8 cellular contexts compared by ENCODE assay signal in the genomic region with DNA sequence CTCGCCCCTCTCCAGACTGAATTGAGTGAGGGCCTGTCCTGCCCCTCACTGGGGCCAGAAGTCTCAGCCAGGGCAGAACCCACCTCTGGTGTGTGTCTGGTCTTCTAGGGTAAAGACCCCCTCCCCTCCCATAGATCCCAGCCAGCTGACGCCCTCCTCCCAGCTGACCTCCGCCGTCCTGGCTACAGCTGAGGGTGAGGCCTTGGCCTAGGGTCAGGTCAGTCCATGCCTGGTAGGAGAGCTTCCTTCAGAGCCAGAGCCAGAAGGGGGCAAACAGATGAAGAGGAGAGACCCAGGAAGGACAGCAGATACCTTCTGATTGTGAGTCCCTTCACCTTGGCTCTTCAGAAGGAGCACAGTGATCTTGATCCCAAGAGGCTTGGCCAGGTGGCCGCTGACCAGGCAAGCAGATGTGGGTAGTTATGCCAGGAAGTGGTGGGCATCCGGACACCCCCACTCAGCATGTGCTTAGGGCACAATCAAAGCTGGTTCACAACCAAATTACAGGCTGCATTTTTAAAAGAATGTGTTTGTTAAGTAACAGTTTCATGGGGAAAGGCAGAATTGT. TPM values are rescaled to one million over a fixed set of nuclear protein-coding genes. Genes with fewer than 3 reads are reported as not detected.
DNase-seq lines count a peak whose midpoint lies in the region; ATAC-seq, FAIRE-seq and TF ChIP-seq lines count a peak whose summit lies in the region.

No MANE protein-coding gene starts in this region.

- CTCF ChIA-PET in PC-3 (lab: Charles Lee), result interaction anchor here (0.8 kb wide), 1 partner anchor 149 kb away, joined by 5 read pairs; no protein-coding TSS in a partner anchor
- CTCF ChIA-PET in H1 (lab: Charles Lee; ENCODE audit: partially characterized antibody), result interaction anchor here (0.6 to 4.5 kb wide), 14 partner anchors 11 to 207 kb away, joined by 3 to 39 read pairs (median 4); a partner anchor contains a TSS

- FAIRE-seq in H1 (lab: Jason Lieb, UNC) (no peak), small intestine (lab: Jason Lieb, UNC) (no peak)

- H3K36me3 ChIP-seq in PC-3 (ENCODE audit: low read depth, low read length), result peaks cover 16% of the 10 kb centered on the region; the same call in 1 of the 2 replicates
- H3K36me3 ChIP-seq in H1 (ENCODE audit: control insufficient read depth in 2 of 4, insufficient read depth in 4 of 4, low read length in 3 of 4), result peaks cover 5 to 38% (median 12%) of the 10 kb centered on the region in 4 experiments; a peak in 6 of 8 replicates
- peaks cover 4 to 8% of the 10 kb centered on the region in 2 donors for H3K36me3 ChIP-seq in small intestine (ENCODE audit: control insufficient read depth in 2 of 2, insufficient read depth in 2 of 2, low read length in 2 of 2)

- no peak overlapping the region for H3K4me3 ChIP-seq in PC-3 (ENCODE audit: low read length)
- no peak overlapping the region for H3K4me3 ChIP-seq in H1 (ENCODE audit: extremely low read depth in 1 of 4, insufficient read depth in 2 of 4, low read depth in 3 of 4, low read length in 4 of 4)
- no peak overlapping the region for H3K4me3 ChIP-seq in small intestine (ENCODE audit: low read depth in 1 of 2, low read length in 2 of 2)

- H3K9ac ChIP-seq in PC-3 (ENCODE audit: low read length) (peak overlapping the region; percentile 64), H1 (replicated peaks in 1 of 4; ENCODE audit: extremely low read depth in 1 of 4, low read depth in 3 of 4, low read length in 3 of 4) (no peak overlapping the region)

- H2BK15ac ChIP-seq in H1 (ENCODE audit: low read length), result no peak overlapping the region

- H3K14ac ChIP-seq in H1 (ENCODE audit: insufficient read length), result no peak overlapping the region

- no peak for TF ChIP-seq RAD21 in H1 (IDR thresholded peaks at IDR 0.05 in 1 of 2, conservative IDR thresholded peaks at IDR 0.05 in 1 of 2; ENCODE audit: low read depth in 2 of 2, low read length in 2 of 2)

- H2AFZ ChIP-seq in PC-3 (ENCODE audit: low read length) (no peak overlapping the region), H1 (ENCODE audit: low read length) (no peak overlapping the region)

- WGBS in H1 (ENCODE audit: extremely low coverage in 1 of 2, insufficient coverage in 1 of 2, insufficient read length in 1 of 2, insufficient replicate concordance in 2 of 2, low coverage in 1 of 2, low lambda C conversion rate in 2 of 2, missing lambda C conversion rate in 1 of 2), 2 experiments, result 91% methylated on average over 6 of the region's 6 CpGs; no CpG with 5 or more reads in 1 of the 2 experiments
- 68 to 85% (median 74%) methylated on average over 6 of the region's 6 CpGs for WGBS in small intestine, 3 donors

- in situ Hi-C loops in G401 (cut with HindIII; ENCODE audit: low sequenced_read_pairs), result no loop called here

- no peak overlapping the region for H2BK120ac ChIP-seq in H1 (replicated peaks; ENCODE audit: low read depth, low read length)

- H3K4me1 ChIP-seq in PC-3 (ENCODE audit: insufficient read depth, low read length), result peaks cover 54% of the 10 kb centered on the region
- peaks cover 3 to 15% (median 5%) of the 10 kb centered on the region in 4 experiments; a peak in 6 of 7 replicates for H3K4me1 ChIP-seq in H1 (replicated peaks in 1 of 4; ENCODE audit: control insufficient read depth in 3 of 4, insufficient read depth in 4 of 4, low read length in 3 of 4)
- H3K4me1 ChIP-seq in small intestine (ENCODE audit: control insufficient read depth in 2 of 2, insufficient read depth in 1 of 2, low read depth in 1 of 2, low read length in 1 of 2), result peaks cover 8 to 13% of the 10 kb centered on the region in 2 donors

- no peaks in the 10 kb centered on the region for H4K20me1 ChIP-seq in PC-3 (ENCODE audit: low read length)
- H4K20me1 ChIP-seq in H1 (replicated peaks in 1 of 2; ENCODE audit: control insufficient read depth in 1 of 2, insufficient read depth in 2 of 2, low read length in 2 of 2), result peaks cover 0 to 11% of the 10 kb centered on the region in 2 experiments

- peaks cover 8% of the 10 kb centered on the region; the same call in 1 of the 2 replicates for H3K79me1 ChIP-seq in H1 (ENCODE audit: low read depth, low read length)

- peak; percentile 15 for ATAC-seq in GM18870 (IDR thresholded peaks at IDR 0.05; ENCODE audit: unreplicated experiment)
- ATAC-seq in PC-3, result no peak

- H3F3A ChIP-seq in PC-3 (ENCODE audit: low read length, unreplicated experiment), result no peaks in the 10 kb centered on the region

- H3K4me2 ChIP-seq in PC-3 (ENCODE audit: low read length), result peak overlapping the region; percentile 28
- no peak overlapping the region for H3K4me2 ChIP-seq in H1 (ENCODE audit: insufficient read depth in 1 of 2, low read depth in 2 of 2, low read length in 2 of 2)

- intact Hi-C loops in PC-3 (cut with micrococcal nuclease), result no loop called here

- H3K56ac ChIP-seq in H1 (replicated peaks; ENCODE audit: insufficient read length, low read depth, low read length), result no peak overlapping the region

- H2BK20ac ChIP-seq in H1 (ENCODE audit: low read length), result no peak overlapping the region

- TF ChIP-seq CTCF in PC-3 (conservative IDR thresholded peaks at IDR 0.05; ENCODE audit: low read depth, low read length), result no peak
- TF ChIP-seq CTCF in H1 (IDR thresholded peaks at IDR 0.05; ENCODE audit: control extremely low read depth in 1 of 3, insufficient read depth in 1 of 3, low read depth in 1 of 3, low read length in 3 of 3), result no peak

- H4K5ac ChIP-seq in H1 (ENCODE audit: insufficient read length, low read depth, low read length), result no peak overlapping the region

- H4K91ac ChIP-seq in H1 (replicated peaks; ENCODE audit: insufficient read length, low read length), result no peak overlapping the region

- H3K9me2 ChIP-seq in PC-3 (replicated peaks; ENCODE audit: low read length), result no peaks in the 10 kb centered on the region

- H3K4ac ChIP-seq in H1 (replicated peaks; ENCODE audit: insufficient read length, low read depth, low read length), result no peak overlapping the region

- H2BK5ac ChIP-seq in H1 (ENCODE audit: low read depth, low read length), result peak overlapping the region; percentile 63; the same call in 1 of the 2 replicates

- no peak overlapping the region; the same call in 1 of the 2 replicates for H3K18ac ChIP-seq in H1 (ENCODE audit: extremely low read depth, low read length)

- no peak for TF ChIP-seq POLR2A in H1 (IDR thresholded peaks at IDR 0.05; ENCODE audit: control extremely low read depth in 1 of 2, low read depth in 2 of 2, low read length in 2 of 2)

- H3K27me3 ChIP-seq in PC-3 (ENCODE audit: low read length) (no peaks in the 10 kb centered on the region), H1 (replicated peaks in 1 of 4; ENCODE audit: control insufficient read depth in 3 of 4, extremely low read depth in 1 of 4, insufficient read depth in 3 of 4, low read length in 3 of 4) (no peaks in the 10 kb centered on the region), small intestine (ENCODE audit: control insufficient read depth in 2 of 2, insufficient read depth in 2 of 2, low read length in 2 of 2) (no peaks in the 10 kb centered on the region)

- H3K27ac ChIP-seq in PC-3 (ENCODE audit: low read length), result peak overlapping the region; percentile 85
- no peak overlapping the region for H3K27ac ChIP-seq in H1 (ENCODE audit: low read depth, low read length)
- peak overlapping the region; percentile 37 to 57 for H3K27ac ChIP-seq in small intestine (ENCODE audit: low read depth in 1 of 2, low read length in 1 of 2)

- peak overlapping the region; percentile 5; the same call in 1 of the 2 replicates for H2AK5ac ChIP-seq in H1 (ENCODE audit: low read depth, low read length)

- BruUV-seq in PC-3 (replicated peaks; lab: Mats Ljungman, UMichigan), result TSS peak; percentile 37

- DNase-seq in PC-3, result no peak
- DNase-seq in H1 (ENCODE audit: low read depth in 1 of 2, low spot score in 2 of 2), result no peak
- DNase-seq in small intestine, result no peak
- DNase-seq in G401 (ENCODE audit: low spot score), result no peak
- no peak for DNase-seq in NCI-H1930 (lab: John Stamatoyannopoulos, UW)
- no peak for DNase-seq in OCI-M2 (lab: John Stamatoyannopoulos, UW; ENCODE audit: unreplicated experiment)
- no peak for DNase-seq in NCI-H748 treated with DMSO at 0.1 percent for 48 hours (lab: John Stamatoyannopoulos, UW)

- POLR2A ChIA-PET in PC-3 (lab: Charles Lee; ENCODE audit: unreplicated experiment) (no interaction called here), H1 (lab: Charles Lee; ENCODE audit: partially characterized antibody) (interaction anchor here (1.1 to 1.6 kb wide), 4 partner anchors 22 to 145 kb away, joined by 3 to 6 read pairs (median 3); a partner anchor contains a TSS)

- H4K8ac ChIP-seq in H1 (ENCODE audit: extremely low read depth, insufficient read depth, low read length), result no peak overlapping the region

- H3K23ac ChIP-seq in H1 (ENCODE audit: insufficient read length), result no peak overlapping the region

- H3K79me2 ChIP-seq in PC-3 (ENCODE audit: low read length) (peaks cover 22% of the 10 kb centered on the region), H1 (ENCODE audit: control insufficient read depth in 1 of 2, insufficient read depth in 2 of 2, low read length in 2 of 2) (peaks cover 0 to 12% of the 10 kb centered on the region in 2 experiments; a peak in 2 of 4 replicates)

- peaks cover 8% of the 10 kb centered on the region; the same call in 1 of the 2 replicates for H3K23me2 ChIP-seq in H1 (ENCODE audit: low read depth, low read length)

- TF ChIP-seq EP300 in H1 (IDR thresholded peaks at IDR 0.05; ENCODE audit: borderline replicate concordance in 1 of 2, low read depth in 2 of 2, low read length in 2 of 2), result no peak

- H3K9me3 ChIP-seq in PC-3 (ENCODE audit: low read length), result no peaks in the 10 kb centered on the region
- no peaks in the 10 kb centered on the region for H3K9me3 ChIP-seq in H1 (ENCODE audit: insufficient read depth in 2 of 2, low read depth in 1 of 2, low read length in 1 of 2)
- no peaks in the 10 kb centered on the region for H3K9me3 ChIP-seq in small intestine (ENCODE audit: control insufficient read depth, low read depth)

- H2BK12ac ChIP-seq in H1 (ENCODE audit: low read depth, low read length), result no peak overlapping the region

RNA-seq across cellular contexts. Expression of a gene that starts 29.8 kb away (rescaled TPM):
- total RNA-seq in PC-3 (2014; rRNA removed), result 33.2 and 42.3 TPM in 2 replicates
- 55.8 and 59.4 TPM in 2 replicates for total RNA-seq in H1 (2021; fragmentation: NEBNext Ultra II Directional; extraction: Animal tissue kit (Norgen Biotek cat#: 25700))
- polyA plus RNA-seq in H1 (2011; rRNA removed), result 19.2 and 21.9 TPM in 2 replicates
- 19.5 TPM for polyA plus RNA-seq in H1 (2011; cell fraction: cytosol; rRNA removed)
- 28.6 TPM for polyA plus RNA-seq in H1 (2011; cell fraction: nucleus; rRNA removed)
- 15.9 to 23.0 TPM (median 22.1 TPM) in 4 replicates for polyA plus RNA-seq in H1 (2012, experiment 1 of 2)
- polyA plus RNA-seq in H1 (2012, experiment 2 of 2), result 19.7 TPM
- polyA plus RNA-seq in H1 (2013, experiment 1 of 2), result 14.6 TPM
- polyA plus RNA-seq in H1 (2013, experiment 2 of 2), result 14.5 TPM
- 42.6 and 49.2 TPM in 2 replicates for polyA minus RNA-seq in H1 (2011; rRNA and poly(A)+ RNA removed)
- 24.7 TPM for polyA minus RNA-seq in H1 (2011; cell fraction: cytosol; rRNA and poly(A)+ RNA removed)
- 26.6 TPM for polyA minus RNA-seq in H1 (2011; cell fraction: nucleus; rRNA and poly(A)+ RNA removed)
- polyA plus RNA-seq in small intestine, result 10 to 100 TPM in 1 of 3 donors, 1 to 10 TPM in 2; 8.1 to 24.2 (median 8.4) TPM
- 24.4 and 25.8 TPM in 2 replicates for total RNA-seq in G401 (2014; rRNA removed; shearing (Covaris generic))
